In genomic region chr9:126456396-126456795, GRCh38 we compare ENCODE assay signal across 19 cellular contexts.
"Had no signal": no experiment of that assay in that cellular context is flagged by ENCODE, and none has a peak within 500 bp of the region (broad histone marks: within the 10 kb centered on the region; RNA-seq: fewer than 3 reads in every experiment).

No MANE protein-coding gene starts in this region.

- H3K9me3 Mint-ChIP-seq: activated B cell treated with CpG ODN at 0.5 μM for 24 hours; activated CD8-positive, alpha-beta T cell treated with anti-CD3 and anti-CD28 coated beads for 36 hours; activated naive CD4-positive, alpha-beta T cell treated with anti-CD3 and anti-CD28 coated beads, Interleukin-2, amount 50 U/mL, for 72 hours; activated T-cell treated with anti-CD3 and anti-CD28 coated beads, Interleukin-2, amount 50 U/mL, for 72 hours; brain; dendritic cell treated with granulocyte-macrophage colony-stimulating factor and Interleukin-4, amounts not matched to agents 40 ng/mL and 50 ng/mL, for 4 days; effector memory CD8-positive, alpha-beta T cell; mesothelial cell of epicardium had no signal

- ATAC-seq: activated CD8-positive, alpha-beta T cell treated with anti-CD3 and anti-CD28 coated beads for 36 hours; activated naive CD4-positive, alpha-beta T cell treated with anti-CD3 and anti-CD28 coated beads, Interleukin-2, amount 50 U/mL, for 72 hours; activated T-cell treated with anti-CD3 and anti-CD28 coated beads, Interleukin-2, amount 50 U/mL, for 72 hours; effector memory CD8-positive, alpha-beta T cell had no signal

- H3K27me3 Mint-ChIP-seq: activated B cell treated with CpG ODN at 0.5 μM for 24 hours; activated CD8-positive, alpha-beta T cell treated with anti-CD3 and anti-CD28 coated beads for 36 hours; effector memory CD8-positive, alpha-beta T cell had no signal

- H3K36me3 ChIP-seq: SJSA1 had no signal

- H3K4me3 ChIP-seq: SJSA1, testis had no signal

- H3K4me3 Mint-ChIP-seq: activated B cell treated with CpG ODN at 0.5 μM for 24 hours; activated CD8-positive, alpha-beta T cell treated with anti-CD3 and anti-CD28 coated beads for 36 hours; activated T-cell treated with anti-CD3 and anti-CD28 coated beads, Interleukin-2, amount 50 U/mL, for 72 hours; brain; dendritic cell treated with granulocyte-macrophage colony-stimulating factor and Interleukin-4, amounts not matched to agents 40 ng/mL and 50 ng/mL, for 4 days; effector memory CD8-positive, alpha-beta T cell; mesothelial cell of epicardium had no signal

- H3K36me3 Mint-ChIP-seq: activated naive CD4-positive, alpha-beta T cell treated with anti-CD3 and anti-CD28 coated beads, Interleukin-2, amount 50 U/mL, for 72 hours had no signal

- H3K4me1 ChIP-seq: SJSA1, testis had no signal

- DNase-seq: activated B cell treated with CpG ODN at 0.5 μM for 24 hours; activated CD4-positive, alpha-beta T cell treated with anti-CD3 and anti-CD28 coated beads for 48 hours; activated CD8-positive, alpha-beta memory T cell treated with anti-CD3 and anti-CD28 coated beads, Interleukin-2, amount 50 U/mL, for 4 hours; activated CD8-positive, alpha-beta T cell treated with anti-CD3 and anti-CD28 coated beads for 36 hours; activated gamma-delta T cell; activated T-cell treated with anti-CD3 and anti-CD28 coated beads, Interleukin-2, amount 50 U/mL, for 72 hours; amniotic stem cell; effector memory CD8-positive, alpha-beta T cell; hypothalamus; kidney glomerular epithelial cell; stimulated activated CD4-positive, alpha-beta T cell treated with anti-CD3 and anti-CD28 coated beads, Interleukin-2, amount 100 ng/mL, for 48 hours; stimulated activated naive CD4-positive, alpha-beta T cell treated with Interleukin-2 at 50 U/mL for 16 hours; testis had no signal

- H3K9me3 ChIP-seq: SJSA1, testis had no signal

- H3K4me1 Mint-ChIP-seq: activated B cell treated with CpG ODN at 0.5 μM for 24 hours, mesothelial cell of epicardium had no signal

- H3K27me3 ChIP-seq: SJSA1, testis had no signal

- H3K27ac Mint-ChIP-seq: activated B cell treated with CpG ODN at 0.5 μM for 24 hours; activated CD8-positive, alpha-beta T cell treated with anti-CD3 and anti-CD28 coated beads for 36 hours; activated naive CD4-positive, alpha-beta T cell treated with anti-CD3 and anti-CD28 coated beads, Interleukin-2, amount 50 U/mL, for 72 hours; activated T-cell treated with anti-CD3 and anti-CD28 coated beads, Interleukin-2, amount 50 U/mL, for 72 hours; dendritic cell treated with granulocyte-macrophage colony-stimulating factor and Interleukin-4, amounts not matched to agents 40 ng/mL and 50 ng/mL, for 4 days; mesothelial cell of epicardium had no signal

- H3K27ac ChIP-seq: epithelial cell of prostate, SJSA1, testis had no signal
